ENCODE assay signal across 10 cellular contexts in the genomic region with DNA sequence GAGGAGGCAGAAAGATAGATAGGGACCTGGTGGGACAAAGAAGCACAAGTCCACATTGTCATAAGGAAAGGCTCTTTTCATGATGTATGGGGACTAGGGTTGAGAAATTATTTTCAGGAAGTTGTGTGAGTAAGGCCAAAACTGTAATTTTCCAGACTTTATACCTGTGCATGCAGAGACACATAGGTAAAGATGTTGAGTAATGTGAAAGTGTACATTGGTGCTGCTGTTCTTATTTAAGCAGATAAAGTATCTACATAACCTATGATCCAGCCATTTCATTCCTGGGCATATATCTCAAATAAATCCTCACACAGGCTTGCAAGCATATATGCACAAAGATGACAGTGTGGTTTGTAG.
DNase-seq lines count a peak whose midpoint lies in the region; ATAC-seq and TF ChIP-seq lines count a peak whose summit lies in the region.
"Had no signal": no experiment of that assay in that cellular context is flagged by ENCODE, and none has a peak within 500 bp of the region (broad histone marks: within the 10 kb centered on the region; RNA-seq: fewer than 3 reads in every experiment).

No MANE protein-coding gene starts in this region.

- H3K4me2 ChIP-seq in SK-N-SH (peak overlapping the region; percentile 70; the same call in 1 of the 2 replicates), KMS-11 (peak overlapping the region; percentile 40), mesenchymal stem cell (ENCODE audit: low read length, poor library complexity, severe bottlenecking) (no peak overlapping the region)

- DNase-seq in SK-N-SH: peak; percentile 2
- DNase-seq in adipocyte (ENCODE audit: low read depth): no peak
- no peak for DNase-seq in mesenchymal stem cell
- no peak for DNase-seq in posterior vena cava (ENCODE audit: low spot score)
- no peak for DNase-seq in NCI-H748 treated with DMSO at 0.1 percent for 48 hours (lab: John Stamatoyannopoulos, UW)
- no peak for DNase-seq in Right ventricle myocardium superior

- intact Hi-C loops in posterior vena cava (cut with DNase I) (loop anchor here (5.0 to 10.0 kb wide), 2 partner anchors 442 to 505 kb away; a partner anchor contains a TSS), Right ventricle myocardium superior (cut with DNase I) (no loop called here)

- H3K9me3 ChIP-seq in SK-N-SH: no peaks in the 10 kb centered on the region
- H3K9me3 ChIP-seq in adipocyte (ENCODE audit: control insufficient read depth, low read length): no peaks in the 10 kb centered on the region
- H3K9me3 ChIP-seq in mesenchymal stem cell (ENCODE audit: control insufficient read depth, low read length): no peaks in the 10 kb centered on the region
- H3K9me3 ChIP-seq: Caco-2 had no signal

- peaks cover 4% of the 10 kb centered on the region for H3F3A ChIP-seq in SK-N-SH (replicated peaks; ENCODE audit: insufficient read depth)

- no peak overlapping the region for H2BK120ac ChIP-seq in mesenchymal stem cell (ENCODE audit: low read depth, low read length)

- POLR2A ChIA-PET in SK-N-SH (lab: Yijun Ruan, JAX): interaction anchor here (1.4 kb wide), 1 partner anchor 333 kb away, joined by 5 read pairs; a partner anchor contains a TSS

- H3K27me3 ChIP-seq in SK-N-SH (ENCODE audit: insufficient read depth): no peaks in the 10 kb centered on the region
- no peaks in the 10 kb centered on the region for H3K27me3 ChIP-seq in KMS-11 (ENCODE audit: insufficient read depth, low read depth)
- no peaks in the 10 kb centered on the region for H3K27me3 ChIP-seq in adipocyte (replicated peaks; ENCODE audit: control insufficient read depth, insufficient read depth, low read length)
- H3K27me3 ChIP-seq in mesenchymal stem cell (ENCODE audit: control insufficient read depth in 1 of 2, insufficient read depth in 1 of 2, low read length in 2 of 2): no peaks in the 10 kb centered on the region

- H3K23ac ChIP-seq in mesenchymal stem cell (ENCODE audit: low read length in 2 of 2): no peak overlapping the region

- no peaks in the 10 kb centered on the region for H4K20me1 ChIP-seq in SK-N-SH (ENCODE audit: insufficient read depth)
- no peaks in the 10 kb centered on the region for H4K20me1 ChIP-seq in KMS-11 (ENCODE audit: insufficient read depth)

- no peak overlapping the region for H4K8ac ChIP-seq in mesenchymal stem cell (ENCODE audit: low read length)

- H4K91ac ChIP-seq in mesenchymal stem cell (ENCODE audit: low read length): no peak overlapping the region

- no peak for TF ChIP-seq CTCF in SK-N-SH (IDR thresholded peaks at IDR 0.05)
- TF ChIP-seq CTCF in KMS-11 (conservative IDR thresholded peaks at IDR 0.05; ENCODE audit: low read depth, low read length): no peak

- TF ChIP-seq RAD21 in SK-N-SH (IDR thresholded peaks at IDR 0.05; ENCODE audit: low read length): no peak

- H3K18ac ChIP-seq in mesenchymal stem cell (ENCODE audit: low read depth in 1 of 2, low read length in 2 of 2): no peak overlapping the region

- no peak overlapping the region; a peak in 1 of 4 replicates for H3K4me3 ChIP-seq in SK-N-SH (ENCODE audit: low read depth in 2 of 2, low read length in 1 of 2)
- no peak overlapping the region for H3K4me3 ChIP-seq in KMS-11 (IDR thresholded peaks at IDR 0.05; ENCODE audit: insufficient read depth, low read depth, low read length)
- H3K4me3 ChIP-seq in adipocyte (ENCODE audit: low read length): no peak overlapping the region
- peak overlapping the region in 1 of 2 experiments; percentile 74 for H3K4me3 ChIP-seq in mesenchymal stem cell (ENCODE audit: insufficient read depth in 1 of 2, low read depth in 1 of 2, low read length in 2 of 2)
- H3K4me3 ChIP-seq: GM12878 had no signal

- peak overlapping the region; percentile 66; the same call in 1 of the 2 replicates for H2AFZ ChIP-seq in SK-N-SH (ENCODE audit: low read depth)
- peak overlapping the region; percentile 1; the same call in 1 of the 2 replicates for H2AFZ ChIP-seq in KMS-11 (ENCODE audit: low read depth)
- H2AFZ ChIP-seq in mesenchymal stem cell (ENCODE audit: low read depth, low read length): no peak overlapping the region

- H3K27ac ChIP-seq in SK-N-SH (ENCODE audit: low read depth in 2 of 2, low read length in 1 of 2) (no peak overlapping the region), KMS-11 (no peak overlapping the region), mesenchymal stem cell (ENCODE audit: low read length, poor library complexity, severe bottlenecking) (no peak overlapping the region)

- H3K36me3 ChIP-seq in SK-N-SH (replicated peaks in 1 of 2; ENCODE audit: control insufficient read depth in 1 of 2, insufficient read depth in 2 of 2, low read length in 1 of 2) (no peaks in the 10 kb centered on the region), KMS-11 (ENCODE audit: insufficient read depth) (no peaks in the 10 kb centered on the region), adipocyte (ENCODE audit: control insufficient read depth, insufficient read depth, low read length, severe bottlenecking) (no peaks in the 10 kb centered on the region), mesenchymal stem cell (ENCODE audit: control insufficient read depth in 1 of 2, insufficient read depth in 2 of 2, low read depth in 1 of 2, low read length in 2 of 2) (no peaks in the 10 kb centered on the region)

- no peak overlapping the region for H2BK12ac ChIP-seq in mesenchymal stem cell (ENCODE audit: low read length in 2 of 2)

- no peaks in the 10 kb centered on the region for H3K79me2 ChIP-seq in SK-N-SH (ENCODE audit: insufficient read depth)
- H3K79me2 ChIP-seq in KMS-11 (ENCODE audit: insufficient read depth, low read depth): no peaks in the 10 kb centered on the region

- no peak overlapping the region for H2BK15ac ChIP-seq in mesenchymal stem cell (ENCODE audit: low read depth, poor library complexity, severe bottlenecking)

- no peak overlapping the region for H2AK5ac ChIP-seq in mesenchymal stem cell (ENCODE audit: low read length, severe bottlenecking)

- H2BK5ac ChIP-seq in mesenchymal stem cell (ENCODE audit: low read depth, low read length, poor library complexity, severe bottlenecking): no peak overlapping the region

- CTCF ChIA-PET in SK-N-SH (lab: Yijun Ruan, JAX): interaction anchor here (0.6 to 9.7 kb wide), 19 partner anchors 9 to 524 kb away, joined by 3 to 235 read pairs (median 5); a partner anchor contains a TSS

- no peak for TF ChIP-seq EP300 in SK-N-SH (IDR thresholded peaks at IDR 0.05; ENCODE audit: borderline replicate concordance in 1 of 2, low read depth in 1 of 2, low read length in 1 of 2)

- ATAC-seq in SK-N-SH treated with all-trans-retinoic acid at 6 μM for 48 hours (no peak), Right ventricle myocardium superior (ENCODE audit: poor library complexity) (no peak)

- H3K9ac ChIP-seq in SK-N-SH (0 out of 2 replicates have a peak overlapping the region, but pooled peaks have one; percentile 26), KMS-11 (no peak overlapping the region), adipocyte (ENCODE audit: low read length) (peak overlapping the region; percentile 11), mesenchymal stem cell (ENCODE audit: low read length) (peak overlapping the region; percentile 79)

- H3K9me2 ChIP-seq in SK-N-SH: no peaks in the 10 kb centered on the region

- no peak overlapping the region for H3K14ac ChIP-seq in mesenchymal stem cell (ENCODE audit: low read length in 2 of 2)

- H3K4me1 ChIP-seq in SK-N-SH (ENCODE audit: control insufficient read depth in 1 of 2, insufficient read depth in 2 of 2, low read depth in 1 of 2, low read length in 1 of 2) (no peaks in the 10 kb centered on the region; a peak in 2 of 4 replicates), KMS-11 (ENCODE audit: low read depth, poor library complexity, severe bottlenecking) (peaks cover 33% of the 10 kb centered on the region), adipocyte (ENCODE audit: control insufficient read depth, insufficient read depth, low read length) (peaks cover 3% of the 10 kb centered on the region), mesenchymal stem cell (ENCODE audit: control insufficient read depth, insufficient read depth, low read depth, low read length) (peaks cover 3% of the 10 kb centered on the region)

- H3K79me1 ChIP-seq in mesenchymal stem cell (replicated peaks; ENCODE audit: low read length, poor library complexity, severe bottlenecking): no peaks in the 10 kb centered on the region

- no peak overlapping the region for H3K4ac ChIP-seq in mesenchymal stem cell (ENCODE audit: low read depth in 1 of 2, low read length in 2 of 2)

TF ChIP-seq in SK-N-SH, 30 proteins besides CTCF, POLR2A, EP300 and RAD21:
- no peak for TF ChIP-seq EZH2phosphoT487 (IDR thresholded peaks at IDR 0.05; ENCODE audit: borderline replicate concordance, low read depth)

TF ChIP-seq in SK-N-SH treated with all-trans-retinoic acid at 6 μM for 48 hours, 23 proteins besides CTCF, POLR2A, EP300 and RAD21 (continues in another document):
- TF ChIP-seq ESRRG (CRISPR knock-in tag; IDR thresholded peaks at IDR 0.05) (no peak), ZFP30 (CRISPR knock-in tag; IDR thresholded peaks at IDR 0.05) (no peak)
- TF ChIP-seq, protein P1, sequence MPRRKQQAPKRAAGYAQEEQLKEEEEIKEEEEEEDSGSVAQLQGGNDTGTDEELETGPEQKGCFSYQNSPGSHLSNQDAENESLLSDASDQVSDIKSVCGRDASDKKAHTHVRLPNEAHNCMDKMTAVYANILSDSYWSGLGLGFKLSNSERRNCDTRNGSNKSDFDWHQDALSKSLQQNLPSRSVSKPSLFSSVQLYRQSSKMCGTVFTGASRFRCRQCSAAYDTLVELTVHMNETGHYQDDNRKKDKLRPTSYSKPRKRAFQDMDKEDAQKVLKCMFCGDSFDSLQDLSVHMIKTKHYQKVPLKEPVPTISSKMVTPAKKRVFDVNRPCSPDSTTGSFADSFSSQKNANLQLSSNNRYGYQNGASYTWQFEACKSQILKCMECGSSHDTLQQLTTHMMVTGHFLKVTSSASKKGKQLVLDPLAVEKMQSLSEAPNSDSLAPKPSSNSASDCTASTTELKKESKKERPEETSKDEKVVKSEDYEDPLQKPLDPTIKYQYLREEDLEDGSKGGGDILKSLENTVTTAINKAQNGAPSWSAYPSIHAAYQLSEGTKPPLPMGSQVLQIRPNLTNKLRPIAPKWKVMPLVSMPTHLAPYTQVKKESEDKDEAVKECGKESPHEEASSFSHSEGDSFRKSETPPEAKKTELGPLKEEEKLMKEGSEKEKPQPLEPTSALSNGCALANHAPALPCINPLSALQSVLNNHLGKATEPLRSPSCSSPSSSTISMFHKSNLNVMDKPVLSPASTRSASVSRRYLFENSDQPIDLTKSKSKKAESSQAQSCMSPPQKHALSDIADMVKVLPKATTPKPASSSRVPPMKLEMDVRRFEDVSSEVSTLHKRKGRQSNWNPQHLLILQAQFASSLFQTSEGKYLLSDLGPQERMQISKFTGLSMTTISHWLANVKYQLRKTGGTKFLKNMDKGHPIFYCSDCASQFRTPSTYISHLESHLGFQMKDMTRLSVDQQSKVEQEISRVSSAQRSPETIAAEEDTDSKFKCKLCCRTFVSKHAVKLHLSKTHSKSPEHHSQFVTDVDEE (CRISPR knock-in tag; IDR thresholded peaks at IDR 0.05): no peak
